In the genomic region with DNA sequence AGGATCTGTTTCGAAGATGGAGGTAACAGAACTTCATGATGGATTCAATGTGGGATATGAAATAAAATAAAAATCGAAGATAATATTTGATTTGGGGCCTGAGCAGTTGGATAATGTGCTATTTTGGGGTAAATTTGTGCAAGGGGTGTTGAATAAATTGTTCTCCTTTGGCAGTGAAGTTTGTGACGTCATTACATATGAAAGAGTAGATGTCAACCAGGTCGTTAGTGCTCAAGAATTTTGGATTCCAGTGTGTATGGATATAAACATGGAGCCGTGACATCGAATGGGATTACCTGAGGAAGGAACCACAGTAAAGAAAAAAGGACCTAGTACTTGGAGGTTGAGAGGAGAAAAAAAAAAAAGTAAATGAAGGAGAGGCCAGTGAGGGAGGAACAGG, we compare ENCODE assay signal across 3 cellular contexts.
TF ChIP-seq lines count a peak whose summit lies in the region.

No MANE protein-coding gene starts in this region.

TF ChIP-seq in HepG2, 621 proteins besides CTCF, POLR2A, EP300 and RAD21:
- TF ChIP-seq ATF7 (IDR thresholded peaks at IDR 0.05) (peak; percentile 99), ATF7 (CRISPR knock-in tag; IDR thresholded peaks at IDR 0.05) (no peak), CREB1 (IDR thresholded peaks at IDR 0.05) (peak; percentile 98), CREB1 (CRISPR knock-in tag; IDR thresholded peaks at IDR 0.05) (no peak), PCBP1 (IDR thresholded peaks at IDR 0.05; ENCODE audit: borderline replicate concordance, low read depth, low read length) (no peak), SETDB1 (CRISPR knock-in tag; IDR thresholded peaks at IDR 0.05; ENCODE audit: borderline replicate concordance) (no peak), HDAC6 (IDR thresholded peaks at IDR 0.05; ENCODE audit: low read depth, low read length) (no peak)

TF ChIP-seq in IMR-90, 13 proteins besides CTCF, POLR2A, EP300 and RAD21:
- TF ChIP-seq RCOR1 (IDR thresholded peaks at IDR 0.05; ENCODE audit: insufficient replicate concordance, low read length): no peak
- TF ChIP-seq MAFK (IDR thresholded peaks at IDR 0.05; ENCODE audit: low read depth, low read length): no peak
- TF ChIP-seq CEBPB (IDR thresholded peaks at IDR 0.05; ENCODE audit: low read depth, low read length): no peak
- TF ChIP-seq, protein P1, sequence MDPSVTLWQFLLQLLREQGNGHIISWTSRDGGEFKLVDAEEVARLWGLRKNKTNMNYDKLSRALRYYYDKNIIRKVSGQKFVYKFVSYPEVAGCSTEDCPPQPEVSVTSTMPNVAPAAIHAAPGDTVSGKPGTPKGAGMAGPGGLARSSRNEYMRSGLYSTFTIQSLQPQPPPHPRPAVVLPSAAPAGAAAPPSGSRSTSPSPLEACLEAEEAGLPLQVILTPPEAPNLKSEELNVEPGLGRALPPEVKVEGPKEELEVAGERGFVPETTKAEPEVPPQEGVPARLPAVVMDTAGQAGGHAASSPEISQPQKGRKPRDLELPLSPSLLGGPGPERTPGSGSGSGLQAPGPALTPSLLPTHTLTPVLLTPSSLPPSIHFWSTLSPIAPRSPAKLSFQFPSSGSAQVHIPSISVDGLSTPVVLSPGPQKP (IDR thresholded peaks at IDR 0.05; ENCODE audit: borderline replicate concordance, low read depth, low read length): no peak
- no peak for TF ChIP-seq USF2 (IDR thresholded peaks at IDR 0.05; ENCODE audit: low read depth, low read length)
- no peak for TF ChIP-seq NFE2L2 (IDR thresholded peaks at IDR 0.05; ENCODE audit: low read depth, low read length)
- no peak for TF ChIP-seq MXI1 (IDR thresholded peaks at IDR 0.05; ENCODE audit: borderline replicate concordance, low read depth, low read length)
- no peak for TF ChIP-seq BHLHE40 (IDR thresholded peaks at IDR 0.05; ENCODE audit: low read depth, low read length)

TF ChIP-seq in GM12878, 131 proteins besides CTCF, POLR2A, EP300 and RAD21:
- TF ChIP-seq ATF7 (IDR thresholded peaks at IDR 0.05; ENCODE audit: low read depth) (peak; percentile 45; the same call in 1 of the 2 replicates), ZBED1 (IDR thresholded peaks at IDR 0.05; ENCODE audit: borderline replicate concordance) (no peak)
